In the genomic region with DNA sequence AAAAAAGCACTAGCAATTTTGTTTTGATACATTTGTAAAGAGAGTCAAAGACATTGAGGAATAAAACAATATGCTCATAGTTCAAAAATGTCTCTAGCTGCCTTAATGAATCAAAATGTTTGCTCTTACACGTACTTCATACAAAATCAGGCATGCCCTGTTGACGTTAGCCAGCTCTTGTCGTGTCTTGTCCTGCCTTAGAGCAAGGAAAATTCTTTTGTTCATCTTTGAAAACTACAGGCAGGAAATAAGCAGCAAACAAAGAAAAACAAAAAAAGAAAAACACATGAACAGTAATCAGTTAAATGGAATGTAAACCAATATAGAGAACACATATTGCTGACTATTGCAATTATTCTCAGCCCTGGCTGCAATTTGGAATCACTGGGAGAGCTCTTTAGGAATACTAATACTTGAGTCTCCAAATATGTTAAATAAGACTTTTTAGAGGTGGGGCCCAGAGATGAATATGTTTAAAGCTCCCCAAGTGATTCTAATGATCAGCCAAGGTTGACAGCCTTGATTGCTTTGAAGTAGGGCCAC, we compare ENCODE assay signal across 1 cellular context.
A peak's percentile ranks its signal among the peaks of the same experiment; 100 is the strongest.
TF ChIP-seq lines count a peak whose summit lies in the region.

No MANE protein-coding gene starts in this region.

TF ChIP-seq in IMR-90, 13 proteins besides CTCF, POLR2A, EP300 and RAD21:
- TF ChIP-seq MAFK (IDR thresholded peaks at IDR 0.05; ENCODE audit: low read depth, low read length) (peak; percentile 97), RCOR1 (IDR thresholded peaks at IDR 0.05; ENCODE audit: insufficient replicate concordance, low read length) (no peak)
